ENCODE assay signal across 7 cellular contexts in the genomic region with DNA sequence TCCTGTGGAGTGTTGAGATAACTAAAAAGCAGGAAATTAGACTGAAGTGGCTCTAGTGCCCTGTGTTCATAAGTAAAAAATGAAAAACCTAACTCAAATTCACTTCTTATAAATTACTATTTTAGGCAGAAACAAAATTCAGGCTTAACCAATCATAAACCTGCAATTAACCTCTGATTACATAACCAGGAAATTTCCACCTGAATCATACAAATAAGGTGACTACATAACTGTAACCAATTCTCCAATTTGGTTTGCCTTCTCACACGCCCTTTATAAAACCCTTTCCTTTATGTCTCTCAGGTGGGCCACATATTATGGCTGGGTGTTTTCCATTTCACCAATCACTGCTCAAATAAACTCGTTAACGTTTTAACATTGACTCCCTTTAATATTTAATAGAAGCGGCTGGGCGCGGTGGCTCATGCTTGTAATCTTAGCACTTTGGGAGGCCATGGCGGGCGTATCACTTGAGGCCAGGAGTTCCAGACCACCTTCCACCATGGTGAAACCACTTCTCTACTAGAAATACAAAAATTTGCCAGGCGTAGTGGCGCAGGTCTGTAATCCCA. TPM values are rescaled to one million over a fixed set of nuclear protein-coding genes. Genes with fewer than 3 reads are reported as not detected.
DNase-seq lines count a peak whose midpoint lies in the region; ATAC-seq, FAIRE-seq and TF ChIP-seq lines count a peak whose summit lies in the region.

No MANE protein-coding gene starts in this region.

- TF ChIP-seq EP300 in neural cell (conservative IDR thresholded peaks at IDR 0.05; ENCODE audit: poor library complexity, severe bottlenecking): no peak

- 1 to 3% methylated on average over 10 of the region's 10 CpGs for whole genome bisulfite sequencing in GM23248 (ENCODE audit: low coverage in 1 of 2, low lambda C conversion rate in 2 of 2, missing lambda C conversion rate in 2 of 2), 2 experiments

- POLR2A ChIA-PET in endothelial cell of umbilical vein (lab: Charles Lee): interaction anchor here (0.6 to 1.4 kb wide), 2 partner anchors 23 to 464 kb away, joined by 5 to 7 read pairs; a partner anchor contains a TSS

- no TSS peak for BruUV-seq in endothelial cell of umbilical vein (replicated peaks; lab: Mats Ljungman, UMichigan)

- H3K4me1 ChIP-seq in GM23248 (ENCODE audit: insufficient read depth): no peaks in the 10 kb centered on the region
- H3K4me1 ChIP-seq in Peyer's patch: no peaks in the 10 kb centered on the region
- H3K4me1 ChIP-seq in endothelial cell of umbilical vein (ENCODE audit: control insufficient read depth, extremely low read depth, insufficient read depth, low read length): peaks cover 4% of the 10 kb centered on the region

- H3K9ac ChIP-seq in GM23248 (peak overlapping the region; percentile 85), endothelial cell of umbilical vein (replicated peaks; ENCODE audit: extremely low read depth, insufficient read depth, low read length) (peak overlapping the region; percentile 69), neural cell (ENCODE audit: low read length) (peak overlapping the region; percentile 88)

- DNase-seq in GM23248 (no peak), Peyer's patch (peak in 2 of 3 donors; percentile 23 to 49), endothelial cell of umbilical vein (ENCODE audit: low read depth, low spot score) (no peak), kidney tubule cell (ENCODE audit: low spot score) (no peak), NCI-H446 (lab: John Stamatoyannopoulos, UW) (no peak)

- TF ChIP-seq POLR2A in Peyer's patch (IDR thresholded peaks at IDR 0.05) (no peak), endothelial cell of umbilical vein (IDR thresholded peaks at IDR 0.05; ENCODE audit: low read depth, low read length) (no peak)

- H3K9me1 ChIP-seq in endothelial cell of umbilical vein (replicated peaks; ENCODE audit: control insufficient read depth, extremely low read depth, insufficient read depth, low read length): no peaks in the 10 kb centered on the region

- H3K4me2 ChIP-seq in GM23248 (ENCODE audit: unreplicated experiment) (peak overlapping the region; percentile 73), endothelial cell of umbilical vein (ENCODE audit: insufficient read depth, low read length) (peak overlapping the region; percentile 57), neural cell (ENCODE audit: low read length) (peak overlapping the region; percentile 71)

- H3K4me3 ChIP-seq in GM23248: peak overlapping the region; percentile 91
- H3K4me3 ChIP-seq in Peyer's patch: peak overlapping the region; percentile 69 to 92 (median 84)
- peak overlapping the region; percentile 36 to 88 (median 72) for H3K4me3 ChIP-seq in endothelial cell of umbilical vein (replicated peaks in 1 of 3; ENCODE audit: insufficient read depth in 1 of 3, low read depth in 1 of 3, low read length in 3 of 3)
- H3K4me3 ChIP-seq in neural cell (ENCODE audit: low read length): peak overlapping the region; percentile 90

- TF ChIP-seq CTCF in Peyer's patch (IDR thresholded peaks at IDR 0.05) (no peak), endothelial cell of umbilical vein (IDR thresholded peaks at IDR 0.05; ENCODE audit: extremely low read depth in 1 of 2, insufficient read depth in 1 of 2, low read depth in 1 of 2, low read length in 2 of 2) (no peak), neural cell (IDR thresholded peaks at IDR 0.05; ENCODE audit: poor library complexity, severe bottlenecking) (peak; percentile 23)

- CTCF ChIA-PET in endothelial cell of umbilical vein (lab: Charles Lee): no interaction called here

- H2AFZ ChIP-seq in GM23248: peak overlapping the region; percentile 94
- H2AFZ ChIP-seq in endothelial cell of umbilical vein (ENCODE audit: low read depth, low read length): peak overlapping the region; percentile 63
- H2AFZ ChIP-seq in neural cell (ENCODE audit: low read depth, low read length): peak overlapping the region; percentile 61

- H3K79me2 ChIP-seq in GM23248 (ENCODE audit: insufficient read depth) (no peaks in the 10 kb centered on the region), endothelial cell of umbilical vein (ENCODE audit: control insufficient read depth, insufficient read depth, low read length) (no peaks in the 10 kb centered on the region), neural cell (replicated peaks; ENCODE audit: insufficient read depth, low read length) (peaks cover 29% of the 10 kb centered on the region)

- dilution Hi-C loops in endothelial cell of umbilical vein (cut with MboI; ENCODE audit: extremely low pct_ligation_motif_present, low sequenced_read_pairs): no loop called here

- H3K27me3 ChIP-seq in GM23248 (replicated peaks; ENCODE audit: insufficient read depth): no peaks in the 10 kb centered on the region
- no peaks in the 10 kb centered on the region for H3K27me3 ChIP-seq in Peyer's patch
- no peaks in the 10 kb centered on the region for H3K27me3 ChIP-seq in endothelial cell of umbilical vein (ENCODE audit: control insufficient read depth in 2 of 2, insufficient read depth in 2 of 2, low read length in 2 of 2)
- no peaks in the 10 kb centered on the region for H3K27me3 ChIP-seq in neural cell (ENCODE audit: insufficient read depth, low read depth, low read length)

- in situ Hi-C loops in GM23248 (cut with MboI): no loop called here

- H3K9me3 ChIP-seq in GM23248 (ENCODE audit: low read depth) (no peaks in the 10 kb centered on the region), Peyer's patch (no peaks in the 10 kb centered on the region), endothelial cell of umbilical vein (replicated peaks; ENCODE audit: control insufficient read depth, insufficient read depth, low read length) (no peaks in the 10 kb centered on the region), neural cell (ENCODE audit: low read length) (no peaks in the 10 kb centered on the region)

- H3K36me3 ChIP-seq in GM23248 (ENCODE audit: low read depth) (no peaks in the 10 kb centered on the region; the same call in 1 of the 2 replicates), Peyer's patch (peaks cover 0 to 18% (median 0%) of the 10 kb centered on the region in 3 donors), endothelial cell of umbilical vein (ENCODE audit: control insufficient read depth in 2 of 2, extremely low read depth in 1 of 2, insufficient read depth in 2 of 2, low read length in 2 of 2) (no peaks in the 10 kb centered on the region), neural cell (ENCODE audit: insufficient read depth, low read length) (no peaks in the 10 kb centered on the region)

- H4K20me1 ChIP-seq in GM23248 (ENCODE audit: insufficient read depth): no peaks in the 10 kb centered on the region
- H4K20me1 ChIP-seq in endothelial cell of umbilical vein (replicated peaks; ENCODE audit: control insufficient read depth, extremely low read depth, insufficient read depth, low read length): no peaks in the 10 kb centered on the region
- H4K20me1 ChIP-seq in neural cell (ENCODE audit: insufficient read depth): no peaks in the 10 kb centered on the region

- TF ChIP-seq RAD21 in neural cell (conservative IDR thresholded peaks at IDR 0.05): no peak

- H3K27ac ChIP-seq in GM23248: peak overlapping the region; percentile 49
- peak overlapping the region; percentile 80 to 92 (median 88) for H3K27ac ChIP-seq in Peyer's patch
- no peak overlapping the region for H3K27ac ChIP-seq in endothelial cell of umbilical vein (ENCODE audit: insufficient read depth, low read depth, low read length)
- H3K27ac ChIP-seq in neural cell (ENCODE audit: low read length): peak overlapping the region; percentile 89

- H3F3A ChIP-seq in GM23248 (ENCODE audit: insufficient read depth): no peaks in the 10 kb centered on the region
- H3F3A ChIP-seq in neural cell (ENCODE audit: insufficient read depth, low read length, poor library complexity, severe bottlenecking): no peaks in the 10 kb centered on the region

- no peak for FAIRE-seq in endothelial cell of umbilical vein (lab: Jason Lieb, UNC)

- H3K9me2 ChIP-seq in GM23248 (ENCODE audit: insufficient read depth) (no peaks in the 10 kb centered on the region), neural cell (ENCODE audit: insufficient read depth, low read length) (no peaks in the 10 kb centered on the region)

- intact Hi-C loops in endothelial cell of umbilical vein (cut with micrococcal nuclease): loop anchor here (1.0 to 5.0 kb wide), 2 partner anchors 23 to 196 kb away; a partner anchor contains a TSS

- ATAC-seq in GM19467 (IDR thresholded peaks at IDR 0.05; ENCODE audit: unreplicated experiment): no peak

TF ChIP-seq in endothelial cell of umbilical vein, 7 proteins besides CTCF, POLR2A, EP300 and RAD21 (continues in another document):
- TF ChIP-seq MYC (IDR thresholded peaks at IDR 0.05; ENCODE audit: low read depth, low read length) (no peak), EZH2 (IDR thresholded peaks at IDR 0.05; ENCODE audit: borderline replicate concordance, low read depth, low read length, severe bottlenecking) (no peak)
- TF ChIP-seq, protein P1, sequence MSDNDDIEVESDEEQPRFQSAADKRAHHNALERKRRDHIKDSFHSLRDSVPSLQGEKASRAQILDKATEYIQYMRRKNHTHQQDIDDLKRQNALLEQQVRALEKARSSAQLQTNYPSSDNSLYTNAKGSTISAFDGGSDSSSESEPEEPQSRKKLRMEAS (IDR thresholded peaks at IDR 0.05; ENCODE audit: insufficient read depth, insufficient read length): no peak

TF ChIP-seq in neural cell, 6 proteins besides CTCF, POLR2A, EP300 and RAD21:
- TF ChIP-seq EZH2 (IDR thresholded peaks at IDR 0.05; ENCODE audit: borderline replicate concordance, insufficient read depth, low read length, poor library complexity, severe bottlenecking) (no peak), POLR2AphosphoS5 (IDR thresholded peaks at IDR 0.05) (no peak), SMC3 (conservative IDR thresholded peaks at IDR 0.05; ENCODE audit: poor library complexity) (no peak), TAF1 (IDR thresholded peaks at IDR 0.05; ENCODE audit: low read depth) (no peak), MXI1 (conservative IDR thresholded peaks at IDR 0.05; ENCODE audit: poor library complexity, severe bottlenecking) (no peak)

RNA-seq across cellular contexts. Expression of a gene that starts 22.9 kb away (rescaled TPM):
- total RNA-seq in GM23248 (2014; rRNA removed; shearing (Covaris generic)): 0.76 and 4.3 TPM in 2 replicates
- polyA plus RNA-seq in GM23248 (2016; fragmentation: Nextera tagmentation; extraction: Ambion mirVana): 1.3 and 1.9 TPM in 2 replicates
- 10 to 100 TPM in 1 of 4 donors, 1 to 10 TPM in 2, under 1 TPM in 1; 0.85 to 19.8 (median 3.2) TPM for total RNA-seq in Peyer's patch
- total RNA-seq in endothelial cell of umbilical vein: 5.0 and 6.0 TPM in 2 replicates
- polyA plus RNA-seq in endothelial cell of umbilical vein: 0.29 and 0.77 TPM in 2 replicates
- 0.78 and 0.89 TPM in 2 replicates for polyA plus RNA-seq in endothelial cell of umbilical vein (2011; cell fraction: cytosol; rRNA removed)
- polyA plus RNA-seq in endothelial cell of umbilical vein (2011; cell fraction: nucleus; rRNA removed): 1.4 TPM in 2 replicates
- polyA plus RNA-seq in endothelial cell of umbilical vein (2012): 1.1 and 1.3 TPM in 2 replicates
- polyA minus RNA-seq in endothelial cell of umbilical vein: 4.3 and 8.5 TPM in 2 replicates
- polyA minus RNA-seq in endothelial cell of umbilical vein (2011; cell fraction: cytosol; rRNA and poly(A)+ RNA removed): not detected
- polyA minus RNA-seq in endothelial cell of umbilical vein (2011; cell fraction: nucleus; rRNA and poly(A)+ RNA removed): 3.1 and 3.8 TPM in 2 replicates
- polyA plus RNA-seq in neural cell: 2.4 and 3.2 TPM in 2 replicates
- polyA minus RNA-seq in neural cell: 22.4 and 26.3 TPM in 2 replicates

Comparison
In these comparisons a context has a peak if more than half of its experiments do, and no peak if none do; other contexts are left out.
1. DNase-seq: peak in Peyer's patch (2 of 3); none in GM23248 (single experiment), endothelial cell of umbilical vein (single experiment), kidney tubule cell (single experiment) and NCI-H446 (0 of 2).
2. Peak in every context shown above with its lines, with median percentiles within 50 percentile points of each other: H2AFZ ChIP-seq, H3K4me2 ChIP-seq, H3K4me3 ChIP-seq and H3K9ac ChIP-seq.